2 cellular contexts compared by ENCODE assay signal in genomic region chr12:73659802-73660201, GRCh38.
TF ChIP-seq lines count a peak whose summit lies in the region.

No MANE protein-coding gene starts in this region.

TF ChIP-seq in HepG2, 621 proteins besides CTCF, POLR2A, EP300 and RAD21:
- TF ChIP-seq MAFK (conservative IDR thresholded peaks at IDR 0.05 in 1 of 2, IDR thresholded peaks at IDR 0.05 in 1 of 2; ENCODE audit: low read length in 2 of 2) (peak; percentile 62 to 84; a peak in 3 of 4 replicates), MAFF (IDR thresholded peaks at IDR 0.05; ENCODE audit: low read depth, low read length) (peak; percentile 75), RXRB (CRISPR knock-in tag; IDR thresholded peaks at IDR 0.05; ENCODE audit: borderline replicate concordance) (no peak)

TF ChIP-seq in H1, 55 proteins besides CTCF, POLR2A, EP300 and RAD21:
- peak; percentile 77 for TF ChIP-seq MAFK (IDR thresholded peaks at IDR 0.05; ENCODE audit: low read depth, low read length)
- no peak for TF ChIP-seq CHD2 (IDR thresholded peaks at IDR 0.05; ENCODE audit: low read length)
